In genomic region chr11:8252946-8253345, GRCh38 we compare ENCODE assay signal across 18 cellular contexts. TPM values are rescaled to one million over a fixed set of nuclear protein-coding genes. Genes with fewer than 3 reads are reported as not detected.
A peak's percentile ranks its signal among the peaks of the same experiment; 100 is the strongest.
DNase-seq lines count a peak whose midpoint lies in the region; ATAC-seq, FAIRE-seq and TF ChIP-seq lines count a peak whose summit lies in the region.
"Had no signal": no experiment of that assay in that cellular context is flagged by ENCODE, and none has a peak within 500 bp of the region (broad histone marks: within the 10 kb centered on the region; RNA-seq: fewer than 3 reads in every experiment).

No MANE protein-coding gene starts in this region.

- peaks cover 2% of the 10 kb centered on the region for H3K27me3 Mint-ChIP-seq in activated CD4-positive, alpha-beta T cell treated with anti-CD3 and anti-CD28 coated beads, Interleukin-2, amount 10 ng/mL, durations not matched to agents 7 days and 5 days

- H3K4me1 ChIP-seq in right lobe of liver (no peaks in the 10 kb centered on the region), HepG2 (ENCODE audit: insufficient read depth, low read length) (no peaks in the 10 kb centered on the region), kidney (ENCODE audit: control insufficient read depth in 1 of 2, insufficient read depth in 1 of 2, low read depth in 1 of 2, low read length in 2 of 2) (no peaks in the 10 kb centered on the region)

- no peak overlapping the region for H3K4me3 Mint-ChIP-seq in activated CD4-positive, alpha-beta T cell treated with anti-CD3 and anti-CD28 coated beads, Interleukin-2, amount 10 ng/mL, durations not matched to agents 7 days and 5 days
- H3K4me3 Mint-ChIP-seq: GM23338 had no signal

- CTCF ChIA-PET in HepG2 (lab: Yijun Ruan, JAX; ENCODE audit: low intra/inter-chr PET ratio, low total read pairs), result no interaction called here
- CTCF ChIA-PET in activated CD4-positive, alpha-beta T cell treated with anti-CD3 and anti-CD28 coated beads, Interleukin-2, amount 10 ng/mL, durations not matched to agents 7 days and 5 days (lab: Charles Lee), result no interaction called here

- H3K27me3 ChIP-seq in right lobe of liver, result no peaks in the 10 kb centered on the region
- H3K27me3 ChIP-seq in HepG2 (ENCODE audit: control insufficient read depth in 1 of 2, insufficient read depth in 2 of 2, low read length in 2 of 2), result peaks cover 5 to 47% of the 10 kb centered on the region in 2 experiments

- TF ChIP-seq CTCF in right lobe of liver (IDR thresholded peaks at IDR 0.05) (no peak), HepG2 (CRISPR knock-in tag; IDR thresholded peaks at IDR 0.05) (no peak), kidney (IDR thresholded peaks at IDR 0.05; ENCODE audit: borderline replicate concordance, extremely low read depth, insufficient read depth) (no peak)

- H3K27ac Mint-ChIP-seq in activated CD4-positive, alpha-beta T cell treated with anti-CD3 and anti-CD28 coated beads, Interleukin-2, amount 10 ng/mL, durations not matched to agents 7 days and 5 days, result no peak overlapping the region
- H3K27ac Mint-ChIP-seq: GM23338 had no signal

- no peak overlapping the region for H3K9ac ChIP-seq in HepG2 (ENCODE audit: insufficient read depth, low read depth, low read length)
- no peak overlapping the region for H3K9ac ChIP-seq in kidney (ENCODE audit: low read length in 2 of 2)

- TF ChIP-seq POLR2A in right lobe of liver (IDR thresholded peaks at IDR 0.05), result no peak
- no peak for TF ChIP-seq POLR2A in HepG2 (IDR thresholded peaks at IDR 0.05; ENCODE audit: insufficient read depth in 1 of 2, low read depth in 2 of 2, low read length in 2 of 2)

- H3K27ac ChIP-seq in right lobe of liver (no peak overlapping the region), HepG2 (ENCODE audit: extremely low read length, insufficient read depth, low read length) (no peak overlapping the region), kidney (ENCODE audit: low read depth in 2 of 2, low read length in 2 of 2) (no peak overlapping the region)

- no peak overlapping the region for H3K4me3 ChIP-seq in right lobe of liver
- H3K4me3 ChIP-seq in HepG2 (replicated peaks in 1 of 3; ENCODE audit: insufficient read depth in 1 of 3, low read depth in 2 of 3, low read length in 3 of 3), result no peak overlapping the region
- no peak overlapping the region for H3K4me3 ChIP-seq in kidney (ENCODE audit: low read length in 2 of 2)
- H3K4me3 ChIP-seq: GM23338 had no signal

- H3K4me2 ChIP-seq in HepG2 (ENCODE audit: low read depth, low read length), result no peak overlapping the region
- H3K4me2 ChIP-seq: GM23338 had no signal

- BruUV-seq in HepG2 (replicated peaks; lab: Mats Ljungman, UMichigan), result no TSS peak

- POLR2A ChIA-PET in HepG2 (lab: Yijun Ruan, JAX), result no interaction called here
- POLR2A ChIA-PET in activated CD4-positive, alpha-beta T cell treated with anti-CD3 and anti-CD28 coated beads, Interleukin-2, amount 10 ng/mL, durations not matched to agents 7 days and 5 days (lab: Charles Lee), result no interaction called here

- no peaks in the 10 kb centered on the region for H3K79me2 ChIP-seq in HepG2 (ENCODE audit: insufficient read depth, low read length)

- TF ChIP-seq EP300 in HepG2 (IDR thresholded peaks at IDR 0.05; ENCODE audit: low read depth in 2 of 2, low read length in 2 of 2), result no peak
- TF ChIP-seq EP300 in HepG2 (CRISPR knock-in tag; IDR thresholded peaks at IDR 0.05; ENCODE audit: borderline replicate concordance), result no peak

- no peaks in the 10 kb centered on the region for H3K36me3 ChIP-seq in right lobe of liver
- no peaks in the 10 kb centered on the region for H3K36me3 ChIP-seq in HepG2 (replicated peaks in 1 of 2; ENCODE audit: control insufficient read depth in 1 of 2, insufficient read depth in 2 of 2, low read length in 2 of 2)
- H3K36me3 ChIP-seq in kidney (ENCODE audit: control insufficient read depth in 1 of 2, insufficient read depth in 2 of 2, low read length in 2 of 2), result no peaks in the 10 kb centered on the region

- no CpG with 5 or more reads among the region's 5 CpGs for WGBS in right lobe of liver (ENCODE audit: insufficient coverage, low coverage, low lambda C conversion rate, missing lambda C conversion rate)
- WGBS in HepG2 (ENCODE audit: low lambda C conversion rate), result no CpG with 5 or more reads among the region's 5 CpGs

- intact Hi-C loops in right lobe of liver (cut with DNase I) (no loop called here), HepG2 (cut with micrococcal nuclease; ENCODE audit: unreplicated experiment) (no loop called here), kidney (cut with DNase I) (no loop called here), sciatic nerve (cut with DNase I) (no loop called here)

- H4K20me1 ChIP-seq in HepG2 (ENCODE audit: insufficient read depth, low read length), result no peaks in the 10 kb centered on the region

- no peak for ATAC-seq in right lobe of liver
- ATAC-seq in HepG2, result no peak
- no peak for ATAC-seq in sciatic nerve
- no peak for ATAC-seq in HG02840 (IDR thresholded peaks at IDR 0.05; ENCODE audit: low FRiP score, unreplicated experiment)
- ATAC-seq: GM23338 had no signal

- DNase-seq in right lobe of liver, result peak in 2 of 3 donors; percentile 13 to 19
- no peak for DNase-seq in HepG2 (ENCODE audit: low spot score)
- peak; percentile 32 for DNase-seq in kidney
- DNase-seq in sciatic nerve (ENCODE audit: low spot score), result peak; percentile 5
- DNase-seq in NCI-H146 (lab: John Stamatoyannopoulos, UW), result no peak
- no peak for DNase-seq in activated CD4-positive, alpha-beta T cell treated with anti-CD3 and anti-CD28 coated beads, Interleukin-2, amount 10 ng/mL, durations not matched to agents 7 days and 5 days
- DNase-seq: ACHN, AML-193, COR-L47, NCI-H1092, NCI-H2081 treated with DMSO at 0.1 percent for 48 hours, NCI-H510A, NCI-H82 had no signal

- FAIRE-seq in HepG2 (lab: Jason Lieb, UNC) (no peak), kidney (lab: Jason Lieb, UNC) (no peak)
- FAIRE-seq: GM12892 had no signal

- no peaks in the 10 kb centered on the region for H3K4me1 Mint-ChIP-seq in activated CD4-positive, alpha-beta T cell treated with anti-CD3 and anti-CD28 coated beads, Interleukin-2, amount 10 ng/mL, durations not matched to agents 7 days and 5 days
- H3K4me1 Mint-ChIP-seq: GM23338 had no signal

- no peaks in the 10 kb centered on the region for H3K9me3 Mint-ChIP-seq in activated CD4-positive, alpha-beta T cell treated with anti-CD3 and anti-CD28 coated beads, Interleukin-2, amount 10 ng/mL, durations not matched to agents 7 days and 5 days
- H3K9me3 Mint-ChIP-seq: GM23338 had no signal

- H2AFZ ChIP-seq in HepG2 (ENCODE audit: low read length), result no peak overlapping the region
- H2AFZ ChIP-seq: GM23338 had no signal

- H3K9me3 ChIP-seq in right lobe of liver, result no peaks in the 10 kb centered on the region
- no peaks in the 10 kb centered on the region for H3K9me3 ChIP-seq in HepG2 (ENCODE audit: low read length)
- H3K9me3 ChIP-seq in kidney (ENCODE audit: control insufficient read depth in 1 of 2, low read length in 2 of 2), result no peaks in the 10 kb centered on the region

- no peaks in the 10 kb centered on the region for H3K36me3 Mint-ChIP-seq in activated CD4-positive, alpha-beta T cell treated with anti-CD3 and anti-CD28 coated beads, Interleukin-2, amount 10 ng/mL, durations not matched to agents 7 days and 5 days (ENCODE audit: low read depth)

- no peak for TF ChIP-seq RAD21 in HepG2 (CRISPR knock-in tag; IDR thresholded peaks at IDR 0.05)

- in situ Hi-C loops in HepG2 (cut with HindIII; ENCODE audit: extremely low pct_ligation_motif_present, low pct_unique_long_range_greater_than_20kb), result no loop called here

TF ChIP-seq in HepG2, 621 proteins besides CTCF, POLR2A, EP300 and RAD21 (continues in another document):
- TF ChIP-seq ZNF776 (CRISPR knock-in tag; IDR thresholded peaks at IDR 0.05) (no peak), ZNF260 (CRISPR knock-in tag; IDR thresholded peaks at IDR 0.05; ENCODE audit: borderline replicate concordance, low read depth) (no peak), ZNF841 (CRISPR knock-in tag; IDR thresholded peaks at IDR 0.05; ENCODE audit: borderline replicate concordance) (no peak), GZF1 (CRISPR knock-in tag; IDR thresholded peaks at IDR 0.05) (no peak), ESRRA (CRISPR knock-in tag; IDR thresholded peaks at IDR 0.05; ENCODE audit: low read depth) (no peak), ZNF660 (CRISPR knock-in tag; IDR thresholded peaks at IDR 0.05; ENCODE audit: borderline replicate concordance, low read depth) (no peak), ZNF598 (CRISPR knock-in tag; IDR thresholded peaks at IDR 0.05; ENCODE audit: borderline replicate concordance) (no peak), DR1 (CRISPR knock-in tag; IDR thresholded peaks at IDR 0.05) (no peak), ZNF232 (CRISPR knock-in tag; IDR thresholded peaks at IDR 0.05; ENCODE audit: borderline replicate concordance) (no peak), MTF1 (CRISPR knock-in tag; IDR thresholded peaks at IDR 0.05) (no peak)

RNA-seq across cellular contexts. Expression of gene LMO1, which starts 10.7 kb away (rescaled TPM):
- total RNA-seq in right lobe of liver, result not detected
- not detected in 2 replicates for total RNA-seq in HepG2 (2016; rRNA removed; fragmentation: Illumina TruSeq; extraction: Trizol)
- total RNA-seq in HepG2 (2016; cell fraction: cytosol; rRNA removed; fragmentation: Illumina TruSeq; extraction: Trizol; ENCODE audit: low read depth), result not detected in 2 replicates
- not detected in 2 replicates for total RNA-seq in HepG2 (2016; cell fraction: insoluble cytoplasmic fraction; rRNA removed; fragmentation: Illumina TruSeq; extraction: Trizol)
- not detected in 2 replicates for total RNA-seq in HepG2 (2016; cell fraction: membrane; rRNA removed; fragmentation: Illumina TruSeq; extraction: Trizol)
- total RNA-seq in HepG2 (2016; cell fraction: nucleus; rRNA removed; fragmentation: Illumina TruSeq; extraction: Trizol), result not detected in 2 replicates
- not detected in 2 replicates for polyA plus RNA-seq in HepG2 (2011; rRNA removed)
- not detected in 2 replicates for polyA plus RNA-seq in HepG2 (2011; cell fraction: cytosol; rRNA removed)
- polyA plus RNA-seq in HepG2 (2011; cell fraction: nucleus; rRNA removed), result not detected in 2 replicates
- not detected in 2 replicates for polyA plus RNA-seq in HepG2 (2012)
- not detected in 2 replicates for polyA plus RNA-seq in HepG2 (2016; cell fraction: cytosol; fragmentation: Illumina TruSeq; extraction: Trizol; ENCODE audit: low read depth)
- not detected in 2 replicates for polyA plus RNA-seq in HepG2 (2016; cell fraction: insoluble cytoplasmic fraction; fragmentation: Illumina TruSeq; extraction: Trizol; ENCODE audit: low read depth)
- not detected in 2 replicates for polyA plus RNA-seq in HepG2 (2016; cell fraction: membrane; fragmentation: Illumina TruSeq; extraction: Trizol; ENCODE audit: low read depth)
- polyA plus RNA-seq in HepG2 (2016; cell fraction: nucleus; fragmentation: Illumina TruSeq; extraction: Trizol; ENCODE audit: insufficient read depth, low read depth), result not detected in 2 replicates
- 1.9 TPM in 1 of 2 replicates, not detected in the other for polyA minus RNA-seq in HepG2 (2011; rRNA and poly(A)+ RNA removed; ENCODE audit: low replicate concordance)
- polyA minus RNA-seq in HepG2 (2011; cell fraction: cytosol; rRNA and poly(A)+ RNA removed), result not detected in 2 replicates
- not detected in 2 replicates for polyA minus RNA-seq in HepG2 (2011; cell fraction: nucleus; rRNA and poly(A)+ RNA removed)
- not detected for total RNA-seq in kidney
- 0.95 TPM for polyA plus RNA-seq in kidney (ENCODE audit: insufficient read depth, low read depth, low replicate concordance)
- total RNA-seq in sciatic nerve, result 0.62 TPM
- not detected for total RNA-seq in activated CD4-positive, alpha-beta T cell treated with anti-CD3 and anti-CD28 coated beads, Interleukin-2, amount 10 ng/mL, durations not matched to agents 7 days and 5 days
- total RNA-seq: Daoy, GM23338, MCF 10A had no signal

Comparison
In these comparisons a context has a peak if more than half of its experiments do, and no peak if none do; other contexts are left out.
1. DNase-seq: peak in right lobe of liver (2 of 3), kidney (single experiment) and sciatic nerve (single experiment); none in HepG2 (single experiment), NCI-H146 (single experiment) and activated CD4-positive, alpha-beta T cell treated with anti-CD3 and anti-CD28 coated beads, Interleukin-2, amount 10 ng/mL, durations not matched to agents 7 days and 5 days (single experiment).